Comparison of ENCODE assay signal across 11 cellular contexts in genomic region chr14:90599748-90600507, GRCh38.
DNase-seq lines count a peak whose midpoint lies in the region; ATAC-seq, FAIRE-seq and TF ChIP-seq lines count a peak whose summit lies in the region.
"Had no signal": no experiment of that assay in that cellular context is flagged by ENCODE, and none has a peak within 500 bp of the region (broad histone marks: within the 10 kb centered on the region; RNA-seq: fewer than 3 reads in every experiment).

No MANE protein-coding gene starts in this region.

- TF ChIP-seq CTCF in brain microvascular endothelial cell (IDR thresholded peaks at IDR 0.05; ENCODE audit: low read depth, low read length, missing control alignments) (peak; percentile 29), kidney epithelial cell (IDR thresholded peaks at IDR 0.05; ENCODE audit: insufficient read depth, low read length, poor library complexity, severe bottlenecking) (peak; percentile 8)

- H3K36me3 ChIP-seq in brain microvascular endothelial cell (replicated peaks) = no peaks in the 10 kb centered on the region
- no peaks in the 10 kb centered on the region for H3K36me3 ChIP-seq in kidney epithelial cell (ENCODE audit: control insufficient read depth, insufficient read depth, low read length)
- H3K36me3 ChIP-seq in aorta (ENCODE audit: control insufficient read depth in 1 of 2, insufficient read depth in 2 of 2, low read length in 1 of 2) = no peaks in the 10 kb centered on the region
- H3K36me3 ChIP-seq in Karpas-422 (ENCODE audit: insufficient read depth, low read length) = no peaks in the 10 kb centered on the region

- no peak overlapping the region for H3K4me3 ChIP-seq in brain microvascular endothelial cell (ENCODE audit: low read depth, low read length)
- no peak overlapping the region for H3K4me3 ChIP-seq in kidney epithelial cell (ENCODE audit: low read depth, low read length)
- H3K4me3 ChIP-seq in aorta (ENCODE audit: low read length in 2 of 2) = no peak overlapping the region
- H3K4me3 ChIP-seq in Karpas-422 (ENCODE audit: low read length) = no peak overlapping the region

- H3K9me3 ChIP-seq in aorta (ENCODE audit: control insufficient read depth, low read length) (no peaks in the 10 kb centered on the region), Karpas-422 (ENCODE audit: low read length) (no peaks in the 10 kb centered on the region)

- H3K27ac ChIP-seq in brain microvascular endothelial cell = no peak overlapping the region
- no peak overlapping the region for H3K27ac ChIP-seq in aorta (ENCODE audit: low read depth in 1 of 2, low read length in 2 of 2)
- no peak overlapping the region for H3K27ac ChIP-seq in Karpas-422 (ENCODE audit: low read length)

- H2AFZ ChIP-seq in Karpas-422 (ENCODE audit: low read length) = no peak overlapping the region

- H4K20me1 ChIP-seq in Karpas-422 (ENCODE audit: insufficient read depth, low read depth, low read length) = no peaks in the 10 kb centered on the region

- in situ Hi-C loops in brain microvascular endothelial cell (cut with HindIII; ENCODE audit: low pct_ligation_motif_present, low sequenced_read_pairs) = no loop called here

- no peaks in the 10 kb centered on the region for H3K4me1 ChIP-seq in aorta (ENCODE audit: control insufficient read depth in 1 of 2, insufficient read depth in 2 of 2, low read length in 2 of 2)
- H3K4me1 ChIP-seq in Karpas-422 (ENCODE audit: low read length) = no peaks in the 10 kb centered on the region

- intact Hi-C loops in aorta (cut with DNase I) = loop anchor here in 1 of 2 donors (2.0 to 5.0 kb wide), 3 partner anchors 92 to 298 kb away; no protein-coding TSS in a partner anchor

- H3K27me3 ChIP-seq in brain microvascular endothelial cell (replicated peaks) = no peaks in the 10 kb centered on the region
- no peaks in the 10 kb centered on the region for H3K27me3 ChIP-seq in kidney epithelial cell (ENCODE audit: control insufficient read depth, insufficient read depth, low read length)
- H3K27me3 ChIP-seq in aorta (ENCODE audit: control insufficient read depth in 1 of 2, insufficient read depth in 2 of 2, low read length in 1 of 2) = no peaks in the 10 kb centered on the region
- H3K27me3 ChIP-seq in Karpas-422 (ENCODE audit: low read length) = no peaks in the 10 kb centered on the region

- no peaks in the 10 kb centered on the region for H3K9me2 ChIP-seq in Karpas-422 (replicated peaks; ENCODE audit: insufficient read depth, low read length)

- no peak overlapping the region for H3K4me2 ChIP-seq in Karpas-422 (ENCODE audit: low read depth, low read length, poor library complexity, severe bottlenecking)

- ATAC-seq in activated naive CD4-positive, alpha-beta T cell treated with anti-CD3 and anti-CD28 coated beads, Interleukin-2, amount 50 U/mL, for 72 hours = no peak
- ATAC-seq in aorta (ENCODE audit: low FRiP score) = peak; percentile 45
- ATAC-seq: CD8-positive, alpha-beta T cell had no signal

- peak overlapping the region; percentile 9 to 30 for H3K27ac Mint-ChIP-seq in activated naive CD4-positive, alpha-beta T cell treated with anti-CD3 and anti-CD28 coated beads, Interleukin-2, amount 50 U/mL, for 72 hours
- H3K27ac Mint-ChIP-seq: activated naive CD8-positive, alpha-beta T cell treated with anti-CD3 and anti-CD28 coated beads, Interleukin-2, amount 10 ng/mL, durations not matched to agents 7 days and 5 days; CD8-positive, alpha-beta T cell had no signal

- no peak for DNase-seq in activated naive CD4-positive, alpha-beta T cell treated with anti-CD3 and anti-CD28 coated beads, Interleukin-2, amount 50 U/mL, for 72 hours (ENCODE audit: low spot score in 2 of 2)
- DNase-seq in activated naive CD4-positive, alpha-beta T cell (lab: John Stamatoyannopoulos, UW) = no peak
- no peak for DNase-seq in brain microvascular endothelial cell
- no peak for DNase-seq in kidney epithelial cell (ENCODE audit: low read depth)
- no peak for DNase-seq in aorta
- DNase-seq in AML-193 (lab: John Stamatoyannopoulos, UW) = no peak
- DNase-seq in urothelium cell line (ENCODE audit: low spot score) = no peak
- DNase-seq in Karpas-422 = no peak
- DNase-seq: activated naive CD8-positive, alpha-beta T cell treated with anti-CD3 and anti-CD28 coated beads, Interleukin-2, amount 10 ng/mL, durations not matched to agents 7 days and 5 days; CD8-positive, alpha-beta T cell; mesenchymal stem cell had no signal

- WGBS in aorta, 2 donors = 76 to 77% methylated on average over 12 of the region's 12 CpGs

- no peaks in the 10 kb centered on the region for H3K36me3 Mint-ChIP-seq in activated naive CD4-positive, alpha-beta T cell treated with anti-CD3 and anti-CD28 coated beads, Interleukin-2, amount 50 U/mL, for 72 hours
- H3K36me3 Mint-ChIP-seq: activated naive CD8-positive, alpha-beta T cell treated with anti-CD3 and anti-CD28 coated beads, Interleukin-2, amount 10 ng/mL, durations not matched to agents 7 days and 5 days; CD8-positive, alpha-beta T cell had no signal

- H3K79me2 ChIP-seq in Karpas-422 (ENCODE audit: low read length) = no peaks in the 10 kb centered on the region

- H3K9ac ChIP-seq in Karpas-422 (ENCODE audit: low read length) = no peak overlapping the region

- FAIRE-seq in urothelium cell line (lab: Jason Lieb, UNC) = no peak

- H3K9me3 Mint-ChIP-seq in activated naive CD4-positive, alpha-beta T cell treated with anti-CD3 and anti-CD28 coated beads, Interleukin-2, amount 50 U/mL, for 72 hours = no peaks in the 10 kb centered on the region
- H3K9me3 Mint-ChIP-seq: activated naive CD8-positive, alpha-beta T cell treated with anti-CD3 and anti-CD28 coated beads, Interleukin-2, amount 10 ng/mL, durations not matched to agents 7 days and 5 days; CD8-positive, alpha-beta T cell had no signal
